Comparison of ENCODE assay signal across 9 cellular contexts in the genomic region with DNA sequence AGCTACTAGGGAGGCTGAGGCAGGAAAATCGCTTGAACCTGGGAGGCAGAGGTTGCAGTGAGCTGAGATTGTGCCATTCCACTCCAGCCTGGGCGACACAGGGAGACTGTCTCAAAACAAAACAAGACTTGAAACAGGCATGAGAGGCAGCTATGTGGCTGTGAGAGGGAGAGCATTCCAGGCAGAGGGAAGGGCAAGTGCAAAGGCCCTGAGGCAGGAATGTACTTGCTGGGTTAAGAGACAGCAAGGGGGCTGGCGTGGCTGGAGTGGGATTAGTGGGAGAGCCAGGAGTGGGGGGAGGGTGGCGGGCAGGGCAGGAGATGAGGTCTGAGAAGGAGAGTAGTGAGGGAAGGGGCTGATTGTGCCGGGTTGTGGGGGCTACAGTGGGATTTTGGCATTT. TPM values are rescaled to one million over a fixed set of nuclear protein-coding genes. Genes with fewer than 3 reads are reported as not detected.
"Had no signal": no experiment of that assay in that cellular context is flagged by ENCODE, and none has a peak within 500 bp of the region (broad histone marks: within the 10 kb centered on the region; RNA-seq: fewer than 3 reads in every experiment).

No MANE protein-coding gene starts in this region.

- FAIRE-seq: HTR-8/SVneo had no signal

- H3K9me3 Mint-ChIP-seq: GM23338, H9, HFFc6, IgD-negative memory B cell had no signal

- H3K4me3 Mint-ChIP-seq: GM23338, H9, HFFc6, IgD-negative memory B cell had no signal

- H3K27ac Mint-ChIP-seq: GM23338, H9, HFFc6, IgD-negative memory B cell had no signal

- H3K4me2 ChIP-seq: GM23338 had no signal

- H3K36me3 Mint-ChIP-seq: IgD-negative memory B cell had no signal

- ATAC-seq: GM23338 had no signal

- H2AFZ ChIP-seq: GM23338 had no signal

- H3K4me3 ChIP-seq: GM23338 had no signal

- DNase-seq: H9, HCEC 1CT, HFFc6, KG1 had no signal

- H3K4me1 Mint-ChIP-seq: IgD-negative memory B cell had no signal

RNA-seq across cellular contexts. Expression of a gene that starts 21.3 kb away (rescaled TPM):
- total RNA-seq: H4, HT-29 had no signal
- polyA plus RNA-seq: IgD-negative memory B cell had no signal
